In the genomic region with DNA sequence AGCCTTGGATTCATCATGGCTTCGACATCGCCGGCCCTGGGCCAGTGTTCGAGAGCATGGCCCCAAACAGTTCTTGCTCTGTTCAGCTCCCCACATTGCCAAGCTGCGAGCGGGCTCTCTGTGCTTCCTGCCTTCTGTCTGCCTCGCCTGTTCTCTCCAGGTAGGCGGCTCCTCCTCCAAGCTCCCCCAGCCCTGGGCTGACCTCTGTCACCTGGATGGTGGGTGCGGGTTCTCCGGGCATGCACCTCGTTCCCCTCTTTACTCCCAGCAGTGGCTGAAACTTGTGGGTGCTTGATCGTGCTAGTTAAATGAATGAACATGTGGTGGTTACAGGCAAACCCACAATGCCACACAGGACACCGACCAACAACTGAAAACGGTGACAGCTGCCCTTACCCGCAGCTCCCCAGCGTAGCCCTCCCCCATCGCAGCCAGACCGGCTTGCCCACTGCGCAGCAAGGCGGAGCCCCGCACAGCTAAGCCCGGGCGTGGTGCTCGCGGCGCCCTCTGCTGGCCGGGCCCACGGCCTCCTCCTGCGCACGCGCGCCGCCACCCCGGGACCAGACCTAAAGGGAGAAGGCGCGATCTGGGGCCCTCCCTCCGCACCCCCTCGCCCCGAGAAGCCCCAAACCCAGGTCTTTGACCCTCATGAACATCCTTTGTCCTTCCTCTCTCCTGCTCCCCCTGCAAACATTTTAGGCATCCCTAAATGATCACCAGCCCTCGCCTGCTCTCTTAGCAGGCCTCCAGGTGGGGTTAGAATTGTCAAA, we compare ENCODE assay signal across 8 cellular contexts. TPM values are rescaled to one million over a fixed set of nuclear protein-coding genes. Genes with fewer than 3 reads are reported as not detected.
DNase-seq lines count a peak whose midpoint lies in the region; ATAC-seq, FAIRE-seq and TF ChIP-seq lines count a peak whose summit lies in the region.

No MANE protein-coding gene starts in this region.

- intact Hi-C loops in Right ventricle myocardium inferior (cut with DNase I) (loop anchor here (2.0 kb wide), 1 partner anchor 863 kb away; no protein-coding TSS in a partner anchor), pancreas (cut with DNase I) (loop anchor here in 1 of 3 donors (10.0 kb wide), 2 partner anchors 761 to 1051 kb away; no protein-coding TSS in a partner anchor), thyroid gland (cut with DNase I) (loop anchor here (5.0 kb wide), 1 partner anchor 863 kb away; no protein-coding TSS in a partner anchor)

- no peaks in the 10 kb centered on the region for H3K36me3 Mint-ChIP-seq in activated naive CD4-positive, alpha-beta T cell treated with anti-CD3 and anti-CD28 coated beads, Interleukin-2, amount 50 U/mL, for 72 hours

- H3K36me3 ChIP-seq in GM06990 (ENCODE audit: control insufficient read depth, insufficient read depth, low read length) = no peaks in the 10 kb centered on the region
- H3K36me3 ChIP-seq in pancreas = no peaks in the 10 kb centered on the region
- no peaks in the 10 kb centered on the region for H3K36me3 ChIP-seq in thyroid gland

- H3K27ac ChIP-seq in pancreas (peak overlapping the region; percentile 67 to 92 (median 82)), thyroid gland (peak overlapping the region; percentile 60 to 88 (median 77))

- ATAC-seq in HG02571 (IDR thresholded peaks at IDR 0.05; ENCODE audit: unreplicated experiment) = peak; percentile 59
- ATAC-seq in SK-N-SH treated with all-trans-retinoic acid at 6 μM for 48 hours = peak; percentile 93
- ATAC-seq in activated naive CD4-positive, alpha-beta T cell treated with anti-CD3 and anti-CD28 coated beads, Interleukin-2, amount 50 U/mL, for 72 hours = peak; percentile 84 to 85
- ATAC-seq in Right ventricle myocardium inferior = peak; percentile 96
- peak; percentile 87 to 93 (median 90) for ATAC-seq in pancreas

- no peak for FAIRE-seq in pancreas (lab: Jason Lieb, UNC)

- H3K4me1 ChIP-seq in pancreas = peaks cover 0 to 6% (median 0%) of the 10 kb centered on the region in 3 donors
- H3K4me1 ChIP-seq in thyroid gland = peaks cover 12 to 21% of the 10 kb centered on the region in 2 donors

- TF ChIP-seq CTCF in GM06990 (IDR thresholded peaks at IDR 0.05; ENCODE audit: insufficient read depth, low read length, poor library complexity, severe bottlenecking) (peak; percentile 69), pancreas (IDR thresholded peaks at IDR 0.05) (peak; percentile 89 to 95 (median 92)), thyroid gland (IDR thresholded peaks at IDR 0.05) (peak; percentile 73 to 98 (median 92))

- TF ChIP-seq POLR2A in thyroid gland (IDR thresholded peaks at IDR 0.05) = peak in 1 of 2 donors; percentile 76

- peak overlapping the region; percentile 56 for H3K4me3 ChIP-seq in GM06990 (replicated peaks; ENCODE audit: low read depth, low read length)
- peak overlapping the region; percentile 5 to 49 (median 28) for H3K4me3 ChIP-seq in pancreas
- H3K4me3 ChIP-seq in thyroid gland (replicated peaks in 1 of 3) = peak overlapping the region in 2 of 3 donors; percentile 28 to 35

- 1% methylated on average over 37 to 40 of the region's 40 CpGs for WGBS in pancreas, 2 donors
- WGBS in thyroid gland, 2 donors = 6 to 7% methylated on average over 18 to 39 of the region's 40 CpGs

- H3K9me3 Mint-ChIP-seq in activated naive CD4-positive, alpha-beta T cell treated with anti-CD3 and anti-CD28 coated beads, Interleukin-2, amount 50 U/mL, for 72 hours = no peaks in the 10 kb centered on the region

- no peaks in the 10 kb centered on the region for H3K9me3 ChIP-seq in pancreas
- no peaks in the 10 kb centered on the region for H3K9me3 ChIP-seq in thyroid gland

- H3K27me3 ChIP-seq in GM06990 (replicated peaks; ENCODE audit: control insufficient read depth, insufficient read depth, low read length) (no peaks in the 10 kb centered on the region), pancreas (no peaks in the 10 kb centered on the region), thyroid gland (no peaks in the 10 kb centered on the region)

- H3K27ac Mint-ChIP-seq in activated naive CD4-positive, alpha-beta T cell treated with anti-CD3 and anti-CD28 coated beads, Interleukin-2, amount 50 U/mL, for 72 hours = peak overlapping the region; percentile 94 to 100

- peak; percentile 94 for DNase-seq in GM06990 (ENCODE audit: extremely low read depth, insufficient read length)
- peak; percentile 71 for DNase-seq in NCI-H1048 (lab: John Stamatoyannopoulos, UW)
- DNase-seq in activated naive CD4-positive, alpha-beta T cell treated with anti-CD3 and anti-CD28 coated beads, Interleukin-2, amount 50 U/mL, for 72 hours (ENCODE audit: low spot score in 2 of 2) = peak; percentile 94 to 99
- DNase-seq in Right ventricle myocardium inferior (ENCODE audit: missing footprints) = peak; percentile 95
- DNase-seq in pancreas = peak; percentile 89 to 98 (median 92)
- DNase-seq in thyroid gland = peak; percentile 91 to 92

TF ChIP-seq in SK-N-SH treated with all-trans-retinoic acid at 6 μM for 48 hours, 23 proteins besides CTCF, POLR2A, EP300 and RAD21:
- no peak for TF ChIP-seq ZNF565 (CRISPR knock-in tag; conservative IDR thresholded peaks at IDR 0.05; ENCODE audit: low read depth)
- no peak for TF ChIP-seq ZFP30 (CRISPR knock-in tag; IDR thresholded peaks at IDR 0.05)
- no peak for TF ChIP-seq SNAI2 (CRISPR knock-in tag; IDR thresholded peaks at IDR 0.05)
- TF ChIP-seq BACH2 (CRISPR knock-in tag; IDR thresholded peaks at IDR 0.05; ENCODE audit: borderline replicate concordance) = no peak

RNA-seq across cellular contexts. Expression of gene EIF1, which starts 22.9 kb away (rescaled TPM):
- 1,000 to 10,000 TPM in 1 of 2 donors, 100 to 1,000 TPM in 1; 899 to 1,106 TPM for total RNA-seq in activated naive CD4-positive, alpha-beta T cell treated with anti-CD3 and anti-CD28 coated beads, Interleukin-2, amount 50 U/mL, for 72 hours
- total RNA-seq in Right ventricle myocardium inferior (1,166 TPM), pancreas (100 to 1,000 TPM; 421 to 934 (median 592) TPM), thyroid gland (100 to 1,000 TPM; 119 to 171 (median 145) TPM)
- 100 to 1,000 TPM; 316 to 590 TPM for polyA plus RNA-seq in pancreas

RNA-seq across cellular contexts. Expression of gene KRT17, which starts 41.4 kb away (rescaled TPM):
- under 1 TPM in 1 of 2 donors, not detected in 1; 0.50 TPM for total RNA-seq in activated naive CD4-positive, alpha-beta T cell treated with anti-CD3 and anti-CD28 coated beads, Interleukin-2, amount 50 U/mL, for 72 hours
- total RNA-seq in Right ventricle myocardium inferior = not detected
- total RNA-seq in pancreas = 10 to 100 TPM in 1 of 6 donors, 1 to 10 TPM in 2, under 1 TPM in 3; 0.42 to 28.4 (median 1.0) TPM
- polyA plus RNA-seq in pancreas = 1 to 10 TPM; 2.6 to 7.0 TPM
- total RNA-seq in thyroid gland = under 1 TPM in 1 of 4 donors, not detected in 3; 0.56 TPM

RNA-seq across cellular contexts. Expression of gene GAST, which starts 46.4 kb away (rescaled TPM):
- total RNA-seq in activated naive CD4-positive, alpha-beta T cell treated with anti-CD3 and anti-CD28 coated beads, Interleukin-2, amount 50 U/mL, for 72 hours = not detected
- total RNA-seq in Right ventricle myocardium inferior (not detected), pancreas (not detected), thyroid gland (not detected)
- polyA plus RNA-seq in pancreas = not detected

RNA-seq across cellular contexts. Expression of gene KRT16, which starts 53.2 kb away (rescaled TPM):
- not detected for total RNA-seq in activated naive CD4-positive, alpha-beta T cell treated with anti-CD3 and anti-CD28 coated beads, Interleukin-2, amount 50 U/mL, for 72 hours
- total RNA-seq in Right ventricle myocardium inferior (not detected), pancreas (under 1 TPM in 2 of 6 donors, not detected in 4; 0.15 to 0.32 TPM), thyroid gland (1 to 10 TPM in 2 of 4 donors, not detected in 2; 1.3 to 2.0 TPM)
- under 1 TPM; 0.05 to 0.61 TPM for polyA plus RNA-seq in pancreas

Comparison
In these comparisons a context has a peak if more than half of its experiments do, and no peak if none do; other contexts are left out.
1. Peak in every context shown above with its lines: DNase-seq, ATAC-seq, H3K4me3 ChIP-seq and H3K27ac ChIP-seq.